In the genomic region with DNA sequence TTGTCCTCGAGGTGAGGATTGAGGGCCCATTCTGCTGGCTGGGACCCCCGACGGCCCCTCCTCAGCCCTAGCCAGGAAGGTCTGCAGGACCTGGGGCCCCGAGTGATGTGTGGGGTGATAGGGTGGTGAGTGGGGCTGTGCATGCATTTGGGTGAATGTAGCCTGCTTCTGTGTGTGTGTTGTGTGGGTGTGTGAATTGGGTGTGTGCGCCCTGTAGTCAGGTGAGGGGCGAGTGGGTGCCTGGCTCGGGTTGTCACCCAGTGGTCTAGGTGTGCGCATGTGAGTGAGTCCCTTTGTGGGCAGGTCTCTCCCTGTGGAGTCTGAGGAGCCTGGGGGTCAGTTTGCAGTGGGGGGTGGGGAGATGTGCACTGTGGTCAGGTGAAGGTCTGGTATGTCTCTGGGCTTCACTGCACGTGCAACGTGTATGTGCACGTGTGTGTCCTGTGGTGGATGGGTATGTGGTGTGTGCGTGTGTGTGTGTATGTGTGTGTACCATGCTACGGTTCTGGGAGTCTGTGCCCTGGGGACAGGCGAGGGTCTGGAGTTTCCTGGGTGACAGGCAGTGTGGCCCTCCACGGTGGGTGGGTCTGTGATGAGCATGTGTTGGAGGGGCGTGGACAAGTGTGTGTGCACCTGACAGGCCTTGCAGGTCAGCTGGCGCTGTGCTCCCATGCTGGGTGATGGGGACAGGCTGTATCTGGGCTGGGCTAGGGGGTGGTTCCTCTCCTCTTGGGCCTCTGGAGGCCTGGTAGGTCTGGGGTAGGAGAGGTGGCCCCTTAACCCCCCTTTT, we compare ENCODE assay signal across 11 cellular contexts. TPM values are rescaled to one million over a fixed set of nuclear protein-coding genes. Genes with fewer than 3 reads are reported as not detected.
DNase-seq lines count a peak whose midpoint lies in the region; ATAC-seq and TF ChIP-seq lines count a peak whose summit lies in the region.
"Had no signal": no experiment of that assay in that cellular context is flagged by ENCODE, and none has a peak within 500 bp of the region (broad histone marks: within the 10 kb centered on the region; RNA-seq: fewer than 3 reads in every experiment).

No MANE protein-coding gene starts in this region.

- no peaks in the 10 kb centered on the region for H3K9me3 ChIP-seq in CD4-positive, alpha-beta T cell (ENCODE audit: control insufficient read depth, low read length)
- no peaks in the 10 kb centered on the region for H3K9me3 ChIP-seq in HUES48 (ENCODE audit: control insufficient read depth, insufficient read depth, low read length)

- peak overlapping the region; percentile 66; the same call in 1 of the 2 replicates for H3K4me3 ChIP-seq in HUES48 (ENCODE audit: low read depth, low read length)

- no peaks in the 10 kb centered on the region for H3K9me3 Mint-ChIP-seq in CD4-positive, alpha-beta T cell
- no peaks in the 10 kb centered on the region for H3K9me3 Mint-ChIP-seq in natural killer cell

- POLR2A ChIA-PET in CD4-positive, alpha-beta T cell (lab: Charles Lee), result no interaction called here

- CTCF ChIA-PET in CD4-positive, alpha-beta T cell (lab: Charles Lee), result no interaction called here

- peaks cover 23% of the 10 kb centered on the region for H3K4me1 Mint-ChIP-seq in CD4-positive, alpha-beta T cell (ENCODE audit: low read depth)
- peaks cover 24 to 34% of the 10 kb centered on the region in 2 donors for H3K4me1 Mint-ChIP-seq in natural killer cell

- no peak for TF ChIP-seq CTCF in CD4-positive, alpha-beta T cell (IDR thresholded peaks at IDR 0.05)
- no peak for TF ChIP-seq CTCF in natural killer cell (IDR thresholded peaks at IDR 0.05)

- intact Hi-C loops in CD4-positive, alpha-beta T cell (cut with DNase I, micrococcal nuclease), result no loop called here
- intact Hi-C loops in natural killer cell (cut with micrococcal nuclease), result no loop called here

- H3K36me3 ChIP-seq in HUES48 (ENCODE audit: control insufficient read depth, insufficient read depth, low read length), result no peaks in the 10 kb centered on the region

- no peak overlapping the region for H3K27ac ChIP-seq in CD4-positive, alpha-beta T cell (ENCODE audit: low read depth, low read length)
- H3K27ac ChIP-seq in HUES48 (ENCODE audit: low read depth, low read length), result no peak overlapping the region
- H3K27ac ChIP-seq: epithelial cell of prostate had no signal

- peaks cover 18% of the 10 kb centered on the region for H3K27me3 ChIP-seq in CD4-positive, alpha-beta T cell (ENCODE audit: control insufficient read depth, insufficient read depth, low read length)
- H3K27me3 ChIP-seq in HUES48 (ENCODE audit: control insufficient read depth, insufficient read depth, low read length), result peaks cover 35% of the 10 kb centered on the region

- H3K36me3 Mint-ChIP-seq in CD4-positive, alpha-beta T cell (ENCODE audit: low read depth), result no peaks in the 10 kb centered on the region
- no peaks in the 10 kb centered on the region for H3K36me3 Mint-ChIP-seq in natural killer cell

- no peak overlapping the region for H3K27ac Mint-ChIP-seq in CD4-positive, alpha-beta T cell
- peak overlapping the region in 1 of 2 donors; percentile 44 for H3K27ac Mint-ChIP-seq in natural killer cell

- H3K4me3 Mint-ChIP-seq in CD4-positive, alpha-beta T cell, result peak overlapping the region; percentile 49
- H3K4me3 Mint-ChIP-seq in natural killer cell, result peak overlapping the region; percentile 6

- peaks cover 10% of the 10 kb centered on the region; the same call in 1 of the 2 replicates for H3K4me1 ChIP-seq in HUES48 (ENCODE audit: control insufficient read depth, insufficient read depth, low read length)

- H3K27me3 Mint-ChIP-seq in CD4-positive, alpha-beta T cell, result peaks cover 24% of the 10 kb centered on the region
- peaks cover 28 to 32% of the 10 kb centered on the region in 2 donors for H3K27me3 Mint-ChIP-seq in natural killer cell (ENCODE audit: low read depth in 2 of 2)

- no peak for DNase-seq in CD4-positive, alpha-beta T cell
- DNase-seq in cerebellum (ENCODE audit: low spot score), result peak; percentile 25
- DNase-seq in natural killer cell, result no peak
- DNase-seq in NK-92 (lab: John Stamatoyannopoulos, UW; ENCODE audit: unreplicated experiment), result no peak
- DNase-seq in NCI-H187 treated with DMSO at 0.1 percent for 48 hours (lab: John Stamatoyannopoulos, UW), result no peak
- DNase-seq: NCI-H1436 had no signal

- no peak for ATAC-seq in CD4-positive, alpha-beta T cell (ENCODE audit: poor library complexity)
- no peak for ATAC-seq in natural killer cell
- no peak for ATAC-seq in GM18858 (IDR thresholded peaks at IDR 0.05; ENCODE audit: unreplicated experiment)
- no peak for ATAC-seq in HG03139 (IDR thresholded peaks at IDR 0.05; ENCODE audit: unreplicated experiment)

- H3K9ac ChIP-seq in HUES48 (ENCODE audit: low read depth, low read length), result no peak overlapping the region

RNA-seq across cellular contexts. Expression of a gene that starts 1.0 kb away (rescaled TPM):
- under 1 TPM; 0.11 to 0.14 TPM for total RNA-seq in CD4-positive, alpha-beta T cell
- total RNA-seq in cerebellum, result 6.4 TPM
- not detected for total RNA-seq in natural killer cell
- total RNA-seq: OCI-LY7 had no signal

RNA-seq across cellular contexts. Expression of a gene that starts 3.8 kb away (rescaled TPM):
- 10 to 100 TPM; 17.4 to 21.1 TPM for total RNA-seq in CD4-positive, alpha-beta T cell
- total RNA-seq in cerebellum (28.1 TPM), natural killer cell (10 to 100 TPM; 21.9 to 28.5 (median 23.6) TPM)

RNA-seq across cellular contexts. Expression of a gene that starts 14.8 kb away (rescaled TPM):
- 1 to 10 TPM; 4.1 to 6.2 TPM for total RNA-seq in CD4-positive, alpha-beta T cell
- 36.8 TPM for total RNA-seq in cerebellum
- 1 to 10 TPM; 6.3 to 8.8 (median 7.1) TPM for total RNA-seq in natural killer cell

RNA-seq across cellular contexts. Expression of a gene that starts 24.1 kb away (rescaled TPM):
- total RNA-seq in CD4-positive, alpha-beta T cell, result 1 to 10 TPM; 3.3 to 3.4 TPM
- total RNA-seq in cerebellum (5.2 TPM), natural killer cell (under 1 TPM; 0.23 to 0.40 (median 0.32) TPM)

RNA-seq across cellular contexts. Expression of a gene that starts 24.3 kb away (rescaled TPM):
- total RNA-seq in CD4-positive, alpha-beta T cell, result 10 to 100 TPM; 27.4 to 29.4 TPM
- total RNA-seq in cerebellum (25.9 TPM), natural killer cell (100 to 1,000 TPM; 116 to 144 (median 132) TPM)
